ENCODE assay signal across 17 cellular contexts in the genomic region with DNA sequence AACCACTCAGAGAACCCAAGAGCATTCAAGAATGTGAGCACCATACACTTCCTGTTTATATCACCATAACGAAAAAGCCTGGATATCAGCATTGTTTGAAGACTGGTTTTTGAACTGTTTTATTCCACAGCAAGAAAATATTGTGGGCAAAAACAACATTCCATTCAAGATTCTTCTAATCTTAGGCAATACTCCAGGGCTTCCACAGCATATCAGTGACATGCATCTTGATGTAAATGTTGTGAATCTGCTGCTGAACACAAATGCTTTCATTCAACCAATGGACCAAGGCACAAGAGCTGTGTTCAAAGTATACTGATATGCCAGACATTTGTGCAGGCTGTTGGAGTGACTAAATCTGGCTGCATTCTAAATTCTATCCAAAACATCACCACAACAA.
DNase-seq lines count a peak whose midpoint lies in the region; ATAC-seq and TF ChIP-seq lines count a peak whose summit lies in the region.
"Had no signal": no experiment of that assay in that cellular context is flagged by ENCODE, and none has a peak within 500 bp of the region (broad histone marks: within the 10 kb centered on the region; RNA-seq: fewer than 3 reads in every experiment).

No MANE protein-coding gene starts in this region.

- H2BK12ac ChIP-seq in mesenchymal stem cell (ENCODE audit: low read length in 2 of 2), result no peak overlapping the region

- TF ChIP-seq POLR2A in vagina (IDR thresholded peaks at IDR 0.05), result no peak

- 0% methylated on average over 1 of the region's 1 CpG for WGBS in mesenchymal stem cell

- H3K9me3 ChIP-seq in adipocyte (ENCODE audit: control insufficient read depth, low read length) (peaks cover 14% of the 10 kb centered on the region), mesenchymal stem cell (ENCODE audit: control insufficient read depth, low read length) (peaks cover 25% of the 10 kb centered on the region), vagina (no peaks in the 10 kb centered on the region)
- H3K9me3 ChIP-seq: A549 had no signal

- H3K36me3 Mint-ChIP-seq in activated CD4-positive, alpha-beta memory T cell treated with anti-CD3 and anti-CD28 coated beads, Interleukin-2, amount 10 ng/mL, durations not matched to agents 7 days and 5 days (ENCODE audit: low read depth), result no peaks in the 10 kb centered on the region
- H3K36me3 Mint-ChIP-seq: CD14-positive monocyte; CD4-positive, alpha-beta memory T cell; IgD-negative memory B cell had no signal

- H3K4me1 Mint-ChIP-seq in activated CD4-positive, alpha-beta memory T cell treated with anti-CD3 and anti-CD28 coated beads, Interleukin-2, amount 10 ng/mL, durations not matched to agents 7 days and 5 days, result no peaks in the 10 kb centered on the region
- H3K4me1 Mint-ChIP-seq: CD14-positive monocyte; CD4-positive, alpha-beta memory T cell; GM23338; IgD-negative memory B cell had no signal

- no peak overlapping the region for H2AFZ ChIP-seq in mesenchymal stem cell (ENCODE audit: low read depth, low read length)
- H2AFZ ChIP-seq: GM23338 had no signal

- H3K4me1 ChIP-seq in adipocyte (ENCODE audit: control insufficient read depth, insufficient read depth, low read length) (no peaks in the 10 kb centered on the region), mesenchymal stem cell (ENCODE audit: control insufficient read depth, insufficient read depth, low read depth, low read length) (no peaks in the 10 kb centered on the region), vagina (no peaks in the 10 kb centered on the region)
- H3K4me1 ChIP-seq: A549, BLaER1 had no signal

- POLR2A ChIA-PET in activated CD4-positive, alpha-beta memory T cell treated with anti-CD3 and anti-CD28 coated beads, Interleukin-2, amount 10 ng/mL, durations not matched to agents 7 days and 5 days (lab: Charles Lee), result no interaction called here

- H3K36me3 ChIP-seq in adipocyte (ENCODE audit: control insufficient read depth, insufficient read depth, low read length, severe bottlenecking) (no peaks in the 10 kb centered on the region), mesenchymal stem cell (ENCODE audit: control insufficient read depth in 1 of 2, insufficient read depth in 2 of 2, low read depth in 1 of 2, low read length in 2 of 2) (no peaks in the 10 kb centered on the region), vagina (no peaks in the 10 kb centered on the region)
- H3K36me3 ChIP-seq: BLaER1 had no signal

- no peak overlapping the region for H3K9ac ChIP-seq in adipocyte (ENCODE audit: low read length)
- no peak overlapping the region for H3K9ac ChIP-seq in mesenchymal stem cell (ENCODE audit: low read length)
- H3K9ac ChIP-seq: BLaER1 had no signal

- peak overlapping the region in 1 of 2 experiments; percentile 72 for H3K18ac ChIP-seq in mesenchymal stem cell (ENCODE audit: low read depth in 1 of 2, low read length in 2 of 2)

- H3K27me3 Mint-ChIP-seq in activated CD4-positive, alpha-beta memory T cell treated with anti-CD3 and anti-CD28 coated beads, Interleukin-2, amount 10 ng/mL, durations not matched to agents 7 days and 5 days, result peaks cover 4% of the 10 kb centered on the region

- CTCF ChIA-PET in activated CD4-positive, alpha-beta memory T cell treated with anti-CD3 and anti-CD28 coated beads, Interleukin-2, amount 10 ng/mL, durations not matched to agents 7 days and 5 days (lab: Charles Lee), result no interaction called here

- no peak overlapping the region for H2BK15ac ChIP-seq in mesenchymal stem cell (ENCODE audit: low read depth, poor library complexity, severe bottlenecking)

- no peak for TF ChIP-seq CTCF in AG10803 (conservative IDR thresholded peaks at IDR 0.05; ENCODE audit: low read length)
- TF ChIP-seq CTCF in vagina (IDR thresholded peaks at IDR 0.05), result no peak

- H2AK5ac ChIP-seq in mesenchymal stem cell (ENCODE audit: low read length, severe bottlenecking), result no peak overlapping the region

- DNase-seq in AG10803 (ENCODE audit: low read depth) (peak; percentile 51), adipocyte (ENCODE audit: low read depth) (peak; percentile 28), fibroblast of gingiva (ENCODE audit: low read depth) (peak; percentile 24), mesenchymal stem cell (peak; percentile 30), anterior cingulate cortex (lab: John Stamatoyannopoulos, UW) (no peak), vagina (ENCODE audit: extremely low spot score in 2 of 2) (no peak)
- no peak for DNase-seq in activated CD4-positive, alpha-beta memory T cell treated with anti-CD3 and anti-CD28 coated beads, Interleukin-2, amount 10 ng/mL, durations not matched to agents 7 days and 5 days
- DNase-seq: CD4-positive, alpha-beta memory T cell; DMS79 treated with DMSO at 0.1 percent for 48 hours; HCEC 1CT had no signal

- no peak overlapping the region for H3K14ac ChIP-seq in mesenchymal stem cell (ENCODE audit: low read length in 2 of 2)

- H4K8ac ChIP-seq in mesenchymal stem cell (ENCODE audit: low read length), result no peak overlapping the region

- H4K91ac ChIP-seq in mesenchymal stem cell (ENCODE audit: low read length), result no peak overlapping the region

- no peak overlapping the region for H3K4me2 ChIP-seq in mesenchymal stem cell (ENCODE audit: low read length, poor library complexity, severe bottlenecking)
- H3K4me2 ChIP-seq: A549, BLaER1, GM23338 had no signal

- no peak overlapping the region for H2BK5ac ChIP-seq in mesenchymal stem cell (ENCODE audit: low read depth, low read length, poor library complexity, severe bottlenecking)

- intact Hi-C loops in vagina (cut with DNase I), result no loop called here

- no peak overlapping the region for H3K27ac ChIP-seq in mesenchymal stem cell (ENCODE audit: low read length, poor library complexity, severe bottlenecking)
- no peak overlapping the region for H3K27ac ChIP-seq in vagina
- H3K27ac ChIP-seq: 22Rv1, A549, BLaER1 had no signal

- H3K4me3 ChIP-seq in AG10803 (ENCODE audit: low read length), result no peak overlapping the region
- H3K4me3 ChIP-seq in adipocyte (ENCODE audit: low read length), result no peak overlapping the region
- H3K4me3 ChIP-seq in mesenchymal stem cell (ENCODE audit: insufficient read depth in 1 of 2, low read depth in 1 of 2, low read length in 2 of 2), result no peak overlapping the region
- no peak overlapping the region for H3K4me3 ChIP-seq in vagina
- H3K4me3 ChIP-seq: A549, BLaER1, GM23338 had no signal

- no peak for ATAC-seq in GM18498 (IDR thresholded peaks at IDR 0.05; ENCODE audit: unreplicated experiment)
- ATAC-seq: A549, GM23338 had no signal

- H3K9me3 Mint-ChIP-seq in activated CD4-positive, alpha-beta memory T cell treated with anti-CD3 and anti-CD28 coated beads, Interleukin-2, amount 10 ng/mL, durations not matched to agents 7 days and 5 days, result peaks cover 7% of the 10 kb centered on the region

- no peaks in the 10 kb centered on the region for H3K79me1 ChIP-seq in mesenchymal stem cell (replicated peaks; ENCODE audit: low read length, poor library complexity, severe bottlenecking)

- H3K27me3 ChIP-seq in adipocyte (replicated peaks; ENCODE audit: control insufficient read depth, insufficient read depth, low read length) (no peaks in the 10 kb centered on the region), mesenchymal stem cell (ENCODE audit: control insufficient read depth in 1 of 2, insufficient read depth in 1 of 2, low read length in 2 of 2) (no peaks in the 10 kb centered on the region), vagina (no peaks in the 10 kb centered on the region)
- H3K27me3 ChIP-seq: BLaER1 had no signal

- no peak overlapping the region for H3K4ac ChIP-seq in mesenchymal stem cell (ENCODE audit: low read depth in 1 of 2, low read length in 2 of 2)

- no peak overlapping the region for H3K23ac ChIP-seq in mesenchymal stem cell (ENCODE audit: low read length in 2 of 2)

- H3K4me3 Mint-ChIP-seq in activated CD4-positive, alpha-beta memory T cell treated with anti-CD3 and anti-CD28 coated beads, Interleukin-2, amount 10 ng/mL, durations not matched to agents 7 days and 5 days, result no peak overlapping the region
- H3K4me3 Mint-ChIP-seq: CD14-positive monocyte; CD4-positive, alpha-beta memory T cell; GM23338; IgD-negative memory B cell had no signal

- no peak overlapping the region for H3K27ac Mint-ChIP-seq in activated CD4-positive, alpha-beta memory T cell treated with anti-CD3 and anti-CD28 coated beads, Interleukin-2, amount 10 ng/mL, durations not matched to agents 7 days and 5 days
- H3K27ac Mint-ChIP-seq: CD4-positive, alpha-beta memory T cell; GM23338; IgD-negative memory B cell had no signal

- H2BK120ac ChIP-seq in mesenchymal stem cell (ENCODE audit: low read depth, low read length), result no peak overlapping the region

Comparison
In these comparisons a context has a peak if more than half of its experiments do, and no peak if none do; other contexts are left out.
1. DNase-seq: peak in AG10803 (single experiment), adipocyte (single experiment), fibroblast of gingiva (single experiment) and mesenchymal stem cell (single experiment); none in anterior cingulate cortex (0 of 58), activated CD4-positive, alpha-beta memory T cell treated with anti-CD3 and anti-CD28 coated beads, Interleukin-2, amount 10 ng/mL, durations not matched to agents 7 days and 5 days (single experiment) and vagina (0 of 2).